15 cellular contexts compared by ENCODE assay signal in genomic region chrX:66020578-66021406, GRCh38. TPM values are rescaled to one million over a fixed set of nuclear protein-coding genes. Genes with fewer than 3 reads are reported as not detected.
A peak's percentile ranks its signal among the peaks of the same experiment; 100 is the strongest.
DNase-seq lines count a peak whose midpoint lies in the region; ATAC-seq and TF ChIP-seq lines count a peak whose summit lies in the region.
"Had no signal": no experiment of that assay in that cellular context is flagged by ENCODE, and none has a peak within 500 bp of the region (broad histone marks: within the 10 kb centered on the region; RNA-seq: fewer than 3 reads in every experiment).

No MANE protein-coding gene starts in this region.

- TF ChIP-seq POLR2A in GM18505 (IDR thresholded peaks at IDR 0.05; ENCODE audit: borderline replicate concordance, extremely low read depth, insufficient read depth, insufficient read length) = peak; percentile 18

- peak overlapping the region in 6 of 7 donors; percentile 35 to 85 (median 78) for H3K27ac Mint-ChIP-seq in CD4-positive, alpha-beta memory T cell
- H3K27ac Mint-ChIP-seq in dendritic cell treated with granulocyte-macrophage colony-stimulating factor and Interleukin-4, amounts not matched to agents 40 ng/mL and 50 ng/mL, for 4 days = peak overlapping the region; percentile 84

- POLR2A ChIA-PET in CD4-positive, alpha-beta memory T cell (lab: Charles Lee; ENCODE audit: partially characterized antibody) = interaction anchor here (2.6 kb wide), 1 partner anchor 15 kb away, joined by 6 read pairs; no protein-coding TSS in a partner anchor
- POLR2A ChIA-PET in OCI-LY7 (lab: Charles Lee) = interaction anchor here (0.8 to 1.2 kb wide), 3 partner anchors 8 to 48 kb away, joined by 3 to 4 read pairs (median 3); no protein-coding TSS in a partner anchor

- H4K20me1 ChIP-seq in OCI-LY7 (ENCODE audit: insufficient read depth, low read length) = no peaks in the 10 kb centered on the region

- no peak overlapping the region for H3K4me2 ChIP-seq in OCI-LY7 (ENCODE audit: low read length)

- peak overlapping the region; percentile 46; the same call in 1 of the 2 replicates for H2AFZ ChIP-seq in OCI-LY7 (ENCODE audit: low read length)

- no peaks in the 10 kb centered on the region for H3K9me3 ChIP-seq in CD4-positive, alpha-beta memory T cell (ENCODE audit: control insufficient read depth in 1 of 2, low read length in 2 of 2)
- H3K9me3 ChIP-seq in OCI-LY7 (ENCODE audit: low read length) = no peaks in the 10 kb centered on the region
- H3K9me3 ChIP-seq: Caco-2, tibial nerve had no signal

- ATAC-seq in GM18505 (IDR thresholded peaks at IDR 0.05; ENCODE audit: unreplicated experiment) = no peak

- H3K79me2 ChIP-seq in OCI-LY7 (ENCODE audit: insufficient read depth, low read depth, low read length) = no peaks in the 10 kb centered on the region

- intact Hi-C loops in CD4-positive, alpha-beta memory T cell (cut with micrococcal nuclease) = no loop called here
- intact Hi-C loops in OCI-LY7 (cut with micrococcal nuclease; ENCODE audit: unreplicated experiment) = loop anchor here (10.0 kb wide), 1 partner anchor 86 kb away; no protein-coding TSS in a partner anchor
- intact Hi-C loops in dendritic cell treated with granulocyte-macrophage colony-stimulating factor and Interleukin-4, amounts not matched to agents 40 ng/mL and 50 ng/mL, for 4 days (cut with micrococcal nuclease) = loop anchor here (5.0 kb wide), 1 partner anchor 33 kb away; no protein-coding TSS in a partner anchor

- no peaks in the 10 kb centered on the region for H3K27me3 Mint-ChIP-seq in CD4-positive, alpha-beta memory T cell
- H3K27me3 Mint-ChIP-seq in dendritic cell treated with granulocyte-macrophage colony-stimulating factor and Interleukin-4, amounts not matched to agents 40 ng/mL and 50 ng/mL, for 4 days = peaks cover 4% of the 10 kb centered on the region

- H3K9me2 ChIP-seq in OCI-LY7 (ENCODE audit: insufficient read depth, low read length) = no peaks in the 10 kb centered on the region

- peaks cover 73% of the 10 kb centered on the region for H3K4me1 ChIP-seq in CD4-positive, alpha-beta memory T cell (ENCODE audit: insufficient read depth, low read length)
- H3K4me1 ChIP-seq in OCI-LY7 (ENCODE audit: insufficient read depth, low read length, poor library complexity, severe bottlenecking) = peaks cover 5% of the 10 kb centered on the region
- H3K4me1 ChIP-seq: Caco-2, tibial nerve had no signal

- H3K27me3 ChIP-seq in CD4-positive, alpha-beta memory T cell (ENCODE audit: insufficient read depth, low read length) = no peaks in the 10 kb centered on the region

- BruUV-seq in OCI-LY7 (replicated peaks; lab: Mats Ljungman, UMichigan) = no TSS peak

- H3K9me3 Mint-ChIP-seq in CD4-positive, alpha-beta memory T cell = no peaks in the 10 kb centered on the region
- no peaks in the 10 kb centered on the region for H3K9me3 Mint-ChIP-seq in dendritic cell treated with granulocyte-macrophage colony-stimulating factor and Interleukin-4, amounts not matched to agents 40 ng/mL and 50 ng/mL, for 4 days

- no peak for TF ChIP-seq CTCF in OCI-LY7 (conservative IDR thresholded peaks at IDR 0.05; ENCODE audit: low read length)

- DNase-seq in CD4-positive, alpha-beta memory T cell = no peak
- DNase-seq in OCI-LY7 (ENCODE audit: low spot score) = no peak
- no peak for DNase-seq in NCI-H510A (lab: John Stamatoyannopoulos, UW)
- no peak for DNase-seq in NCI-H526 (lab: John Stamatoyannopoulos, UW)
- no peak for DNase-seq in LoVo (ENCODE audit: low spot score)
- DNase-seq: activated CD4-positive, CD25-positive, alpha-beta regulatory T cell; activated gamma-delta T cell treated with Interleukin-2 at 50 U/mL for 16 hours; Caco-2; NCI-H345 had no signal

- H3K4me3 ChIP-seq in CD4-positive, alpha-beta memory T cell (ENCODE audit: low read length in 2 of 2) = no peak overlapping the region
- no peak overlapping the region for H3K4me3 ChIP-seq in OCI-LY7 (ENCODE audit: low read depth, low read length, poor library complexity, severe bottlenecking)
- H3K4me3 ChIP-seq: tibial nerve had no signal

- H3K36me3 ChIP-seq in CD4-positive, alpha-beta memory T cell (ENCODE audit: insufficient read depth, low read length) = no peaks in the 10 kb centered on the region
- no peaks in the 10 kb centered on the region for H3K36me3 ChIP-seq in OCI-LY7 (ENCODE audit: insufficient read depth, low read length)
- H3K36me3 ChIP-seq: tibial nerve had no signal

- peaks cover 38 to 78% (median 56%) of the 10 kb centered on the region in 4 donors for H3K4me1 Mint-ChIP-seq in CD4-positive, alpha-beta memory T cell
- peaks cover 69% of the 10 kb centered on the region for H3K4me1 Mint-ChIP-seq in dendritic cell treated with granulocyte-macrophage colony-stimulating factor and Interleukin-4, amounts not matched to agents 40 ng/mL and 50 ng/mL, for 4 days (ENCODE audit: low read depth)

- H3K27ac ChIP-seq in CD4-positive, alpha-beta memory T cell (ENCODE audit: low read depth, low read length) = no peak overlapping the region
- no peak overlapping the region for H3K27ac ChIP-seq in OCI-LY7 (ENCODE audit: low read depth, low read length, poor library complexity, severe bottlenecking)
- H3K27ac ChIP-seq: epithelial cell of prostate, RWPE1, tibial nerve had no signal

- no peaks in the 10 kb centered on the region for H3K36me3 Mint-ChIP-seq in CD4-positive, alpha-beta memory T cell
- peaks cover 27% of the 10 kb centered on the region for H3K36me3 Mint-ChIP-seq in dendritic cell treated with granulocyte-macrophage colony-stimulating factor and Interleukin-4, amounts not matched to agents 40 ng/mL and 50 ng/mL, for 4 days (ENCODE audit: low read depth)

- CTCF ChIA-PET in CD4-positive, alpha-beta memory T cell (lab: Charles Lee; ENCODE audit: partially characterized antibody) = interaction anchor here (1.1 to 2.0 kb wide), 3 partner anchors 10 to 148 kb away, joined by 3 to 10 read pairs (median 4); no protein-coding TSS in a partner anchor
- CTCF ChIA-PET in OCI-LY7 (lab: Charles Lee; ENCODE audit: unreplicated experiment) = no interaction called here

- peak overlapping the region in 7 of 8 donors; percentile 27 to 79 (median 66) for H3K4me3 Mint-ChIP-seq in CD4-positive, alpha-beta memory T cell
- H3K4me3 Mint-ChIP-seq in dendritic cell treated with granulocyte-macrophage colony-stimulating factor and Interleukin-4, amounts not matched to agents 40 ng/mL and 50 ng/mL, for 4 days = peak overlapping the region; percentile 6

RNA-seq across cellular contexts. Expression of gene VSIG4, which starts 19.1 kb away (rescaled TPM):
- total RNA-seq in CD4-positive, alpha-beta memory T cell = 1 to 10 TPM in 1 of 2 experiments, under 1 TPM in 1; 0.61 to 1.0 TPM
- not detected for polyA plus RNA-seq in CD4-positive, alpha-beta memory T cell
- not detected in 2 replicates for total RNA-seq in OCI-LY7 (2014; rRNA removed; shearing (Covaris generic))
- total RNA-seq in OCI-LY7 (2022) = not detected in 2 replicates
- total RNA-seq: Caco-2, chondrocyte had no signal
